ENCODE assay signal across 15 cellular contexts in the genomic region with DNA sequence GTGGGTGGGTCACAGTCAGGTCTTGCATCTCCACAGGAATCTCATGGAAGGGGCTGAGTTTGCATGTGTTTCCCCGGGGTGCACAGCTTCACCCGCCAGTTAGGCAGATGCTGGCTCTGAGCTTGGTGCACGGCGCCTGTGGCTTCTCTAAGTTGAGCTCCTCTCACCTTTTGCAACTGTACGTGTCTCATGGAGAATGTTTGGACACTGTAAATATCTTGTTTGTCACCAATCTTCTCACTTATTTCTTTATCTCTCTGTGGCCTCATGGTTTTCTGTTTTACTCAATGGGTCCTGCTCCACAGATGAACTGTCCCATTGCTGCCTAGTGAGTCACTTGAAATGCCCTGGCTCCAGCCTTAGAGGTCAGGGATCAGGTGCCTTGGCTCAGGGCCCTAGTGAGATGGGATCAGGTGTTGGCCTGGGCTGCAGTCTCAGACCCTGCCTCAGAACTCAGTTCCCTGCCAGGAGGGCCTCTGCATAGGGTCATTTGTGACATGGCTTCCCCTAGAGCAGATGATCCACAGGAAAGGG.
"Had no signal": no experiment of that assay in that cellular context is flagged by ENCODE, and none has a peak within 500 bp of the region (broad histone marks: within the 10 kb centered on the region; RNA-seq: fewer than 3 reads in every experiment).

No MANE protein-coding gene starts in this region.

- H3K27me3 Mint-ChIP-seq: activated naive CD8-positive, alpha-beta T cell treated with anti-CD3 and anti-CD28 coated beads for 36 hours had no signal

- H3K4me1 ChIP-seq: foreskin keratinocyte, lower lobe of right lung, tibial artery had no signal

- H3K27me3 ChIP-seq: foreskin keratinocyte, tibial artery had no signal

- ATAC-seq: foreskin keratinocyte, lower lobe of right lung had no signal

- H3K4me3 Mint-ChIP-seq: activated naive CD8-positive, alpha-beta T cell treated with anti-CD3 and anti-CD28 coated beads for 36 hours; dendritic cell treated with granulocyte-macrophage colony-stimulating factor and Interleukin-4, amounts not matched to agents 40 ng/mL and 50 ng/mL, for 4 days; immature natural killer cell; mesothelial cell of epicardium; nephron progenitor cell had no signal

- H3K4me1 Mint-ChIP-seq: activated naive CD8-positive, alpha-beta T cell treated with anti-CD3 and anti-CD28 coated beads for 36 hours; immature natural killer cell; mesothelial cell of epicardium had no signal

- H3K9me3 Mint-ChIP-seq: activated naive CD8-positive, alpha-beta T cell treated with anti-CD3 and anti-CD28 coated beads for 36 hours; dendritic cell treated with granulocyte-macrophage colony-stimulating factor and Interleukin-4, amounts not matched to agents 40 ng/mL and 50 ng/mL, for 4 days; immature natural killer cell; mesothelial cell of epicardium; nephron progenitor cell had no signal

- H3K4me3 ChIP-seq: lower lobe of right lung, tibial artery had no signal

- H3K36me3 ChIP-seq: lower lobe of right lung, tibial artery had no signal

- H3K9me3 ChIP-seq: lower lobe of right lung, tibial artery had no signal

- DNase-seq: activated CD4-positive, alpha-beta T cell treated with anti-CD3 and anti-CD28 coated beads for 48 hours; activated CD8-positive, alpha-beta memory T cell treated with anti-CD3 and anti-CD28 coated beads, Interleukin-2, amount 50 U/mL, for 48 hours; activated naive CD8-positive, alpha-beta T cell treated with anti-CD3 and anti-CD28 coated beads for 36 hours; amygdala; effector memory CD4-positive, alpha-beta T cell; foreskin keratinocyte; head of caudate nucleus; immature natural killer cell; lower lobe of right lung; nephron progenitor cell; stimulated activated CD4-positive, alpha-beta T cell treated with anti-CD3 and anti-CD28 coated beads, Interleukin-2, amount 100 ng/mL, for 48 hours; stimulated activated naive CD4-positive, alpha-beta T cell; tibial artery had no signal

- H3K27ac ChIP-seq: foreskin keratinocyte, lower lobe of right lung, tibial artery had no signal

- H3K36me3 Mint-ChIP-seq: activated naive CD8-positive, alpha-beta T cell treated with anti-CD3 and anti-CD28 coated beads for 36 hours; immature natural killer cell had no signal

- H3K27ac Mint-ChIP-seq: activated naive CD8-positive, alpha-beta T cell treated with anti-CD3 and anti-CD28 coated beads for 36 hours; dendritic cell treated with granulocyte-macrophage colony-stimulating factor and Interleukin-4, amounts not matched to agents 40 ng/mL and 50 ng/mL, for 4 days; immature natural killer cell; mesothelial cell of epicardium had no signal
